ENCODE assay signal across 8 cellular contexts in the genomic region with DNA sequence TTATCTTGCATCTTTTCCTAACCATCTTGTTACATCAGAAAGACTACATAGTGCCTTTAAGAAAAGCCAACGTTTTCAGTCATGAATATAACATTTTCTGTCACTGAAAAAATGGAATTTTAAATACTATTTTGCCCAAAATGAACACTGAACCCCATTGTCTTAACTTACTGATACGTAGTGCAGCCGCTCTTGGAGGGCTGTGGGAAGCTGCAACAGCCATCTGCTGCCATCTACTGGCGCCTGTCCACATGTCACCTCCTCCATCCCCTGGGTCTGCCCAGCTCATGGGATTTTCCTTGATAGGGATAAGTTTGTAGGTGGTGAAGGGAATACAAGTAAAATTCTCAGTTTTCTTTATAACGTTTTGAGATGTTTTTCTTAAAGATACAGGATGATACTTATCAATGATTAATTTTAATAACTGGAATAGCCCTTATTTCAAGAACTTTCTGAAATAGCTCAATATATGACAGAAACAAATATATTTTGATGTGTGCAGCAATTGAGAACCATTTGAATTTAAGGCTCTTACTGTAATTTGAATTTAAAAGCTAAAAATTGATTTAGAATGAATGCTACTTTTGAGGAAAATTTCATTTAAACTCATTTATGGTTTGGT.
DNase-seq lines count a peak whose midpoint lies in the region; ATAC-seq, FAIRE-seq and TF ChIP-seq lines count a peak whose summit lies in the region.

No MANE protein-coding gene starts in this region.

- ATAC-seq in GM18907 (IDR thresholded peaks at IDR 0.05; ENCODE audit: unreplicated experiment): peak; percentile 85
- ATAC-seq in HG03139 (IDR thresholded peaks at IDR 0.05; ENCODE audit: unreplicated experiment): peak; percentile 90

- H2AFZ ChIP-seq in keratinocyte (ENCODE audit: control insufficient read depth, low read length): no peak overlapping the region

- H3K9me1 ChIP-seq in keratinocyte (ENCODE audit: control insufficient read depth, extremely low read depth, insufficient read depth, low read length): no peaks in the 10 kb centered on the region

- no peak overlapping the region for H3K4me2 ChIP-seq in keratinocyte (ENCODE audit: control insufficient read depth, extremely low read depth, insufficient read depth, low read depth, low read length)

- DNase-seq in AG09319 (ENCODE audit: extremely low read depth, low read depth) (peak; percentile 44), NCI-H2171 treated with DMSO at 0.1 percent for 48 hours (lab: John Stamatoyannopoulos, UW) (peak; percentile 90), bronchial epithelial cell (ENCODE audit: low read depth) (peak; percentile 58), keratinocyte (ENCODE audit: low read depth, low spot score) (peak; percentile 15)
- peak; percentile 55 for DNase-seq in stimulated activated CD4-positive, alpha-beta T cell treated with anti-CD3 and anti-CD28 coated beads, Interleukin-2, amount 100 ng/mL, for 4 hours (ENCODE audit: low read depth)

- H4K20me1 ChIP-seq in keratinocyte (ENCODE audit: control insufficient read depth, extremely low read depth, insufficient read depth, low read length): no peaks in the 10 kb centered on the region

- H3K27me3 ChIP-seq in bronchial epithelial cell (ENCODE audit: control insufficient read depth, insufficient read depth, low read length) (no peaks in the 10 kb centered on the region), keratinocyte (ENCODE audit: control insufficient read depth, extremely low read depth, insufficient read depth, low read length) (no peaks in the 10 kb centered on the region)

- dilution Hi-C loops in keratinocyte (cut with MboI; ENCODE audit: extremely low pct_ligation_motif_present, low sequenced_read_pairs): no loop called here

- H3K79me2 ChIP-seq in keratinocyte (ENCODE audit: control insufficient read depth, insufficient read depth, low read length): no peaks in the 10 kb centered on the region

- H3K36me3 ChIP-seq in bronchial epithelial cell (ENCODE audit: control insufficient read depth, insufficient read depth, low read length): peaks cover 3% of the 10 kb centered on the region
- peaks cover 0 to 3% of the 10 kb centered on the region in 2 experiments for H3K36me3 ChIP-seq in keratinocyte (ENCODE audit: control insufficient read depth in 2 of 2, extremely low read depth in 1 of 2, insufficient read depth in 2 of 2, low read length in 2 of 2)

- H3K4me1 ChIP-seq in keratinocyte (ENCODE audit: control insufficient read depth, extremely low read depth, insufficient read depth, low read length): no peaks in the 10 kb centered on the region

- FAIRE-seq in bronchial epithelial cell (lab: Jason Lieb, UNC) (no peak), keratinocyte (lab: Jason Lieb, UNC) (no peak)

- no peak overlapping the region for H3K9ac ChIP-seq in keratinocyte (ENCODE audit: control insufficient read depth, extremely low read depth, insufficient read depth, low read length)

- no peaks in the 10 kb centered on the region for H3K9me3 ChIP-seq in keratinocyte (ENCODE audit: control insufficient read depth, low read depth, low read length)

- peak; percentile 97 for TF ChIP-seq CTCF in AG09319 (IDR thresholded peaks at IDR 0.05; ENCODE audit: low read depth, low read length)
- TF ChIP-seq CTCF in WI38 (IDR thresholded peaks at IDR 0.05; ENCODE audit: low read depth, low read length): peak; percentile 94
- TF ChIP-seq CTCF in bronchial epithelial cell (IDR thresholded peaks at IDR 0.05; ENCODE audit: insufficient read depth, low read length, severe bottlenecking): peak; percentile 85
- peak; percentile 90 to 98 (median 98) for TF ChIP-seq CTCF in keratinocyte (optimal IDR thresholded peaks at IDR 0.05 in 1 of 3, IDR thresholded peaks at IDR 0.05 in 1 of 3, conservative IDR thresholded peaks at IDR 0.05 in 1 of 3; ENCODE audit: extremely low read depth in 1 of 3, insufficient read depth in 2 of 3, low read length in 3 of 3)

- H3K4me3 ChIP-seq in WI38 (ENCODE audit: low read depth, low read length) (no peak overlapping the region), bronchial epithelial cell (ENCODE audit: low read depth, low read length) (no peak overlapping the region), keratinocyte (ENCODE audit: control insufficient read depth in 2 of 3, extremely low read depth in 1 of 3, insufficient read depth in 2 of 3, low read depth in 1 of 3, low read length in 3 of 3) (no peak overlapping the region)

- H3K27ac ChIP-seq in keratinocyte (ENCODE audit: control insufficient read depth, insufficient read depth, low read length): no peak overlapping the region

Comparison
In these comparisons a context has a peak if more than half of its experiments do, and no peak if none do; other contexts are left out.
1. DNase-seq: peak in every context shown above with its lines; median percentile 90 in NCI-H2171 treated with DMSO at 0.1 percent for 48 hours; 58 in bronchial epithelial cell; 55 in stimulated activated CD4-positive, alpha-beta T cell treated with anti-CD3 and anti-CD28 coated beads, Interleukin-2, amount 100 ng/mL, for 4 hours; 44 in AG09319; 15 in keratinocyte.